ENCODE assay signal across 8 cellular contexts in the genomic region with DNA sequence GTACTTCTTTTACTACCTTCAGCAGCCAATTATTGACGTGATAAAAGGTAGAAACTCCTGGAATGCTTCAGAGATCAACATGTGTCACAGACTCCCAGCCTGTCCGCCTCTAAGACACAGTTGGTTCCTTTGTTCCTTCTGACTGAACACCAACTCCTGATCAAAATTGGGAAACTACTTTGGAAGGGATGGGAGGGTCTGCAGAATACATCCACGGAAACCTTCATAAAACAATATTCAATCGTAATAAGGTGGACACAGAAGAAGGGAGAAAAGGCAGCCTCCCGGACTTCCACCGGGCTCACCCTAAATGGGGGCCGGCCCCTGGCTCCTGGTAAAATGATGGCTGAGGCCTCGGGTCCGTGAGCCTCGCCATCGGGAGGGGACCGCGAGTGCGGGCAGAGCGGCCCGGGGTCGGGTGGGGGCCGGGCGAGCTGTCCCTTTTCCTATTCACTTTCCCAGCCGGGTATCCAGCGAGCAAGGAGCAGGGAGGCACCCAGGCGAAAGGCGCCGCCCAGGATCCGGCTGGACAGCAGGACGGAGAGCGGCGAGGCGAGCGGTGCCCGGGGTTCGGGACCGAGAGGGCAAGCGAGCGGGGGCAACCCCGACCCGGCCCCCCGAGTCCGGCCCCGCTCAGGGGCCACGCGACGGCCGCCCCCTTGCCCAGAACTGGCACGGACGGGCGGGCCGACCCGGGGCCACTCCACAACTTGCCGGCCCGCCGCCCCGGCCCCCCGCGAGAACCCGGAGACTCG. TPM values are rescaled to one million over a fixed set of nuclear protein-coding genes. Genes with fewer than 3 reads are reported as not detected.
DNase-seq lines count a peak whose midpoint lies in the region; ATAC-seq and TF ChIP-seq lines count a peak whose summit lies in the region.

No MANE protein-coding gene starts in this region.

- ATAC-seq in GM19438 (IDR thresholded peaks at IDR 0.05; ENCODE audit: low read depth, unreplicated experiment) (peak; percentile 11), gastroesophageal sphincter (peak; percentile 26)
- peak; percentile 7 for ATAC-seq in activated T-helper 17 cell treated with anti-CD3 and anti-CD28 coated beads, Interleukin-2, amount 50 U/mL, for 72 hours (replicated peaks)

- TF ChIP-seq EP300 in gastroesophageal sphincter (IDR thresholded peaks at IDR 0.05) = no peak
- TF ChIP-seq EP300 in neural cell (conservative IDR thresholded peaks at IDR 0.05; ENCODE audit: poor library complexity, severe bottlenecking) = no peak

- no peak for TF ChIP-seq POLR2A in gastroesophageal sphincter (IDR thresholded peaks at IDR 0.05)

- 0% methylated on average over 3 to 14 of the region's 57 CpGs for WGBS in gastroesophageal sphincter (ENCODE audit: low coverage in 1 of 2), 2 donors

- H3F3A ChIP-seq in neural cell (ENCODE audit: insufficient read depth, low read length, poor library complexity, severe bottlenecking) = peaks cover 4% of the 10 kb centered on the region

- H3K9me3 ChIP-seq in BE2C = no peaks in the 10 kb centered on the region
- no peaks in the 10 kb centered on the region for H3K9me3 ChIP-seq in gastroesophageal sphincter
- H3K9me3 ChIP-seq in neural cell (ENCODE audit: low read length) = no peaks in the 10 kb centered on the region

- H3K36me3 Mint-ChIP-seq in activated T-helper 17 cell treated with anti-CD3 and anti-CD28 coated beads, Interleukin-2, amount 50 U/mL, for 72 hours (ENCODE audit: low read depth) = peaks cover 15% of the 10 kb centered on the region

- H3K9me2 ChIP-seq in neural cell (ENCODE audit: insufficient read depth, low read length) = no peaks in the 10 kb centered on the region

- H3K9me3 Mint-ChIP-seq in activated T-helper 17 cell treated with anti-CD3 and anti-CD28 coated beads, Interleukin-2, amount 50 U/mL, for 72 hours = no peaks in the 10 kb centered on the region

- H3K36me3 ChIP-seq in BE2C = no peaks in the 10 kb centered on the region
- H3K36me3 ChIP-seq in gastroesophageal sphincter = no peaks in the 10 kb centered on the region
- no peaks in the 10 kb centered on the region for H3K36me3 ChIP-seq in neural cell (ENCODE audit: insufficient read depth, low read length)

- H2AFZ ChIP-seq in neural cell (ENCODE audit: low read depth, low read length) = no peak overlapping the region

- H3K27me3 ChIP-seq in BE2C = no peaks in the 10 kb centered on the region
- no peaks in the 10 kb centered on the region for H3K27me3 ChIP-seq in gastroesophageal sphincter
- no peaks in the 10 kb centered on the region for H3K27me3 ChIP-seq in neural cell (ENCODE audit: insufficient read depth, low read depth, low read length)

- peaks cover 37% of the 10 kb centered on the region for H3K4me1 Mint-ChIP-seq in activated T-helper 17 cell treated with anti-CD3 and anti-CD28 coated beads, Interleukin-2, amount 50 U/mL, for 72 hours

- peak overlapping the region; percentile 59 for H3K4me2 ChIP-seq in neural cell (ENCODE audit: low read length)

- TF ChIP-seq RAD21 in neural cell (conservative IDR thresholded peaks at IDR 0.05) = peak; percentile 14

- DNase-seq in BE2C (peak; percentile 62), HK-2 (ENCODE audit: unreplicated experiment) (peak; percentile 42), COR-L47 (lab: John Stamatoyannopoulos, UW) (no peak), GM19238 (ENCODE audit: insufficient read length, low spot score) (no peak)

- H3K4me1 ChIP-seq in BE2C (peaks cover 19% of the 10 kb centered on the region), gastroesophageal sphincter (peaks cover 0 to 56% (median 17%) of the 10 kb centered on the region in 3 donors)

- H3K4me3 ChIP-seq in BE2C (ENCODE audit: low read depth, low read length) (peak overlapping the region; percentile 78), gastroesophageal sphincter (peak overlapping the region; percentile 67 to 89), neural cell (ENCODE audit: low read length) (peak overlapping the region; percentile 78)

- H3K27ac Mint-ChIP-seq in activated T-helper 17 cell treated with anti-CD3 and anti-CD28 coated beads, Interleukin-2, amount 50 U/mL, for 72 hours = peak overlapping the region; percentile 76

- H3K9ac ChIP-seq in neural cell (ENCODE audit: low read length) = peak overlapping the region; percentile 84

- H3K27me3 Mint-ChIP-seq in activated T-helper 17 cell treated with anti-CD3 and anti-CD28 coated beads, Interleukin-2, amount 50 U/mL, for 72 hours = peaks cover 10% of the 10 kb centered on the region

- H3K79me2 ChIP-seq in neural cell (replicated peaks; ENCODE audit: insufficient read depth, low read length) = peaks cover 54% of the 10 kb centered on the region

- no peaks in the 10 kb centered on the region for H4K20me1 ChIP-seq in neural cell (ENCODE audit: insufficient read depth)

- TF ChIP-seq CTCF in BE2C (IDR thresholded peaks at IDR 0.05; ENCODE audit: low read depth, low read length) (no peak), gastroesophageal sphincter (IDR thresholded peaks at IDR 0.05) (no peak), neural cell (IDR thresholded peaks at IDR 0.05; ENCODE audit: poor library complexity, severe bottlenecking) (no peak)

- peak overlapping the region; percentile 82 for H3K4me3 Mint-ChIP-seq in activated T-helper 17 cell treated with anti-CD3 and anti-CD28 coated beads, Interleukin-2, amount 50 U/mL, for 72 hours

- H3K27ac ChIP-seq in gastroesophageal sphincter (peak overlapping the region; percentile 80 to 99 (median 96)), neural cell (ENCODE audit: low read length) (peak overlapping the region; percentile 66)

TF ChIP-seq in neural cell, 6 proteins besides CTCF, POLR2A, EP300 and RAD21:
- TF ChIP-seq MXI1 (conservative IDR thresholded peaks at IDR 0.05; ENCODE audit: poor library complexity, severe bottlenecking) (peak; percentile 44), POLR2AphosphoS5 (IDR thresholded peaks at IDR 0.05) (peak; percentile 19)
- TF ChIP-seq, protein P1, sequence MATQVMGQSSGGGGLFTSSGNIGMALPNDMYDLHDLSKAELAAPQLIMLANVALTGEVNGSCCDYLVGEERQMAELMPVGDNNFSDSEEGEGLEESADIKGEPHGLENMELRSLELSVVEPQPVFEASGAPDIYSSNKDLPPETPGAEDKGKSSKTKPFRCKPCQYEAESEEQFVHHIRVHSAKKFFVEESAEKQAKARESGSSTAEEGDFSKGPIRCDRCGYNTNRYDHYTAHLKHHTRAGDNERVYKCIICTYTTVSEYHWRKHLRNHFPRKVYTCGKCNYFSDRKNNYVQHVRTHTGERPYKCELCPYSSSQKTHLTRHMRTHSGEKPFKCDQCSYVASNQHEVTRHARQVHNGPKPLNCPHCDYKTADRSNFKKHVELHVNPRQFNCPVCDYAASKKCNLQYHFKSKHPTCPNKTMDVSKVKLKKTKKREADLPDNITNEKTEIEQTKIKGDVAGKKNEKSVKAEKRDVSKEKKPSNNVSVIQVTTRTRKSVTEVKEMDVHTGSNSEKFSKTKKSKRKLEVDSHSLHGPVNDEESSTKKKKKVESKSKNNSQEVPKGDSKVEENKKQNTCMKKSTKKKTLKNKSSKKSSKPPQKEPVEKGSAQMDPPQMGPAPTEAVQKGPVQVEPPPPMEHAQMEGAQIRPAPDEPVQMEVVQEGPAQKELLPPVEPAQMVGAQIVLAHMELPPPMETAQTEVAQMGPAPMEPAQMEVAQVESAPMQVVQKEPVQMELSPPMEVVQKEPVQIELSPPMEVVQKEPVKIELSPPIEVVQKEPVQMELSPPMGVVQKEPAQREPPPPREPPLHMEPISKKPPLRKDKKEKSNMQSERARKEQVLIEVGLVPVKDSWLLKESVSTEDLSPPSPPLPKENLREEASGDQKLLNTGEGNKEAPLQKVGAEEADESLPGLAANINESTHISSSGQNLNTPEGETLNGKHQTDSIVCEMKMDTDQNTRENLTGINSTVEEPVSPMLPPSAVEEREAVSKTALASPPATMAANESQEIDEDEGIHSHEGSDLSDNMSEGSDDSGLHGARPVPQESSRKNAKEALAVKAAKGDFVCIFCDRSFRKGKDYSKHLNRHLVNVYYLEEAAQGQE (IDR thresholded peaks at IDR 0.05; ENCODE audit: borderline replicate concordance) = no peak

RNA-seq across cellular contexts. Expression of gene NRIP1, which starts 0.8 kb away (rescaled TPM):
- 11.1 TPM for polyA plus RNA-seq in BE2C (2012; ENCODE audit: insufficient read depth, insufficient read length, low read depth)
- 1 to 10 TPM; 6.9 to 7.6 TPM for total RNA-seq in activated T-helper 17 cell treated with anti-CD3 and anti-CD28 coated beads, Interleukin-2, amount 50 U/mL, for 72 hours
- total RNA-seq in gastroesophageal sphincter = 10 to 100 TPM; 21.5 to 30.7 (median 28.2) TPM
- 48.2 and 48.4 TPM in 2 replicates for polyA plus RNA-seq in neural cell
- 235 and 284 TPM in 2 replicates for polyA minus RNA-seq in neural cell

Comparison
In these comparisons a context has a peak if more than half of its experiments do, and no peak if none do; other contexts are left out.
1. DNase-seq: peak in BE2C (single experiment) and HK-2 (single experiment); none in COR-L47 (single experiment) and GM19238 (single experiment).
2. Peak in every context shown above with its lines, with median percentiles within 50 percentile points of each other: H3K4me3 ChIP-seq and ATAC-seq.